In the genomic region with DNA sequence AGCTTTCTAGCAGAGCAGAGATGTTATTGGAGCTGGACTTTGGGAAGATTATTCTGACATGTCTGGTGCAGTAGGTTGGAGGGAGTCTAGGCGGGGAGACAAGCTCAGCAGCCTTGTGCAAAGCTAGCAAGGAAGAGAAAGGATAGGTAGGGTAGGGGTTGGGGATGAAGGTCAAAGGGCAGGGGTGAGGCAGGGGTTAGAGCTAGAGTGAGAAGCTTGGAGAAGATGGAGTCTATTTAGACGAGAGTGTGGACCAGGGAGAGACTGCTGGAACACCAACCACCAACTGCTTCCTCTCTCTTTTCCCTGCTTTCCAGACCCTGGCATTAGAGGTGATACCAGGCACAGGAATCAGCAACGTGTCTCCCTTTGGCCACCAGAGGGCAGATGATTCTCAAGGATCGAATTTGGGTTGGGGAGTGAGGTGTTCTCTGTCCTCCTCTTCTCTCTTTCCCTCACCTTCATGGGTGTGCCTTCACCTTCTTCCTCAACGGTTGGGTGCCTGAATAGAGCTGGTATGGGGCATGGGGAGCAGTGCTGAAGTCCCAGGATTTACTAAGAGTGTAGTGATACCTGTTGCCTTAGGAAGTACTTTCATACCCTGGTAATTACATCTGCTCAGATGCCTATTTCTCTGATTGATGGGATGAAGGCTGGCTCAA, we compare ENCODE assay signal across 8 cellular contexts. TPM values are rescaled to one million over a fixed set of nuclear protein-coding genes. Genes with fewer than 3 reads are reported as not detected.
DNase-seq lines count a peak whose midpoint lies in the region; ATAC-seq and TF ChIP-seq lines count a peak whose summit lies in the region.

No MANE protein-coding gene starts in this region.

- H3K4me2 ChIP-seq in Karpas-422 (ENCODE audit: low read depth, low read length, poor library complexity, severe bottlenecking) (peak overlapping the region; percentile 80), PC-3 (ENCODE audit: low read length) (no peak overlapping the region)

- H3K4me3 Mint-ChIP-seq in activated T-cell treated with anti-CD3 and anti-CD28 coated beads, Interleukin-2, amount 50 U/mL, for 24 hours, result no peak overlapping the region
- peak overlapping the region; percentile 62 to 99 (median 78) for H3K4me3 Mint-ChIP-seq in naive thymus-derived CD4-positive, alpha-beta T cell
- peak overlapping the region; percentile 51 to 69 for H3K4me3 Mint-ChIP-seq in stimulated activated naive B cell treated with anti-CD40 and anti-IgM and Interleukin-4, amounts not matched to agents 10 μg/mL and 1 μg/mL and 100 μg/mL, for 72 hours

- H3K27ac ChIP-seq in Karpas-422 (ENCODE audit: low read length) (peak overlapping the region; percentile 61; the same call in 1 of the 2 replicates), PC-3 (ENCODE audit: low read length) (no peak overlapping the region)
- peak overlapping the region; percentile 64 for H3K27ac ChIP-seq in naive thymus-derived CD4-positive, alpha-beta T cell (ENCODE audit: low read depth, low read length)

- peak overlapping the region; percentile 92 for H3K27ac Mint-ChIP-seq in activated T-cell treated with anti-CD3 and anti-CD28 coated beads, Interleukin-2, amount 50 U/mL, for 24 hours
- H3K27ac Mint-ChIP-seq in naive thymus-derived CD4-positive, alpha-beta T cell, result peak overlapping the region; percentile 30 to 97 (median 88)
- peak overlapping the region; percentile 63 for H3K27ac Mint-ChIP-seq in stimulated activated naive B cell treated with anti-CD40 and anti-IgM and Interleukin-4, amounts not matched to agents 10 μg/mL and 1 μg/mL and 100 μg/mL, for 72 hours

- peaks cover 25% of the 10 kb centered on the region for H3K36me3 Mint-ChIP-seq in activated T-cell treated with anti-CD3 and anti-CD28 coated beads, Interleukin-2, amount 50 U/mL, for 24 hours (ENCODE audit: low read depth)
- peaks cover 0 to 18% (median 0%) of the 10 kb centered on the region in 5 donors for H3K36me3 Mint-ChIP-seq in naive thymus-derived CD4-positive, alpha-beta T cell
- peaks cover 24 to 29% of the 10 kb centered on the region in 2 donors for H3K36me3 Mint-ChIP-seq in stimulated activated naive B cell treated with anti-CD40 and anti-IgM and Interleukin-4, amounts not matched to agents 10 μg/mL and 1 μg/mL and 100 μg/mL, for 72 hours

- H2AFZ ChIP-seq in Karpas-422 (ENCODE audit: low read length) (peak overlapping the region; percentile 27; the same call in 1 of the 2 replicates), PC-3 (ENCODE audit: low read length) (peak overlapping the region; percentile 78; the same call in 1 of the 2 replicates)

- H3K36me3 ChIP-seq in Karpas-422 (ENCODE audit: insufficient read depth, low read length) (peaks cover 7% of the 10 kb centered on the region; the same call in 1 of the 2 replicates), PC-3 (ENCODE audit: low read depth, low read length) (no peaks in the 10 kb centered on the region)
- H3K36me3 ChIP-seq in naive thymus-derived CD4-positive, alpha-beta T cell (ENCODE audit: control insufficient read depth in 2 of 3, insufficient read depth in 3 of 3, low read length in 3 of 3), result peaks cover 0 to 9% (median 0%) of the 10 kb centered on the region in 3 experiments

- peaks cover 37% of the 10 kb centered on the region for H3K4me1 ChIP-seq in Karpas-422 (ENCODE audit: low read length)
- peaks cover 30% of the 10 kb centered on the region for H3K4me1 ChIP-seq in PC-3 (ENCODE audit: insufficient read depth, low read length)
- peaks cover 23 to 28% of the 10 kb centered on the region in 2 donors for H3K4me1 ChIP-seq in naive thymus-derived CD4-positive, alpha-beta T cell (ENCODE audit: control insufficient read depth in 2 of 2, insufficient read depth in 2 of 2, low read length in 2 of 2)

- H3K9me3 ChIP-seq in Karpas-422 (ENCODE audit: low read length) (no peaks in the 10 kb centered on the region), PC-3 (ENCODE audit: low read length) (no peaks in the 10 kb centered on the region)
- H3K9me3 ChIP-seq in naive thymus-derived CD4-positive, alpha-beta T cell (ENCODE audit: control insufficient read depth in 2 of 3, low read length in 3 of 3), result no peaks in the 10 kb centered on the region

- DNase-seq in COLO829 (ENCODE audit: low spot score) (peak; percentile 79), Karpas-422 (peak; percentile 91), PC-3 (peak; percentile 96)
- DNase-seq in activated T-cell treated with anti-CD3 and anti-CD28 coated beads, Interleukin-2, amount 50 U/mL, for 24 hours, result peak; percentile 77
- peak; percentile 46 to 81 (median 73) for DNase-seq in naive thymus-derived CD4-positive, alpha-beta T cell
- DNase-seq in stimulated activated naive B cell treated with anti-CD40 and anti-IgM and Interleukin-4, amounts not matched to agents 10 μg/mL and 1 μg/mL and 100 μg/mL, for 72 hours, result peak; percentile 41

- peak; percentile 95 for TF ChIP-seq CTCF in PC-3 (conservative IDR thresholded peaks at IDR 0.05; ENCODE audit: low read depth, low read length)

- H3K9me3 Mint-ChIP-seq in activated T-cell treated with anti-CD3 and anti-CD28 coated beads, Interleukin-2, amount 50 U/mL, for 24 hours, result no peaks in the 10 kb centered on the region
- H3K9me3 Mint-ChIP-seq in naive thymus-derived CD4-positive, alpha-beta T cell, result peaks cover 0 to 2% (median 0%) of the 10 kb centered on the region in 11 donors
- no peaks in the 10 kb centered on the region for H3K9me3 Mint-ChIP-seq in stimulated activated naive B cell treated with anti-CD40 and anti-IgM and Interleukin-4, amounts not matched to agents 10 μg/mL and 1 μg/mL and 100 μg/mL, for 72 hours

- CTCF ChIA-PET in PC-3 (lab: Charles Lee), result interaction anchor here (0.8 to 3.1 kb wide), 8 partner anchors 35 to 109 kb away, joined by 3 to 28 read pairs (median 6); a partner anchor contains a TSS
- CTCF ChIA-PET in naive thymus-derived CD4-positive, alpha-beta T cell (lab: Charles Lee), result interaction anchor here (0.6 to 5.7 kb wide), 37 partner anchors 13 to 322 kb away, joined by 3 to 148 read pairs (median 7); a partner anchor contains a TSS

- H3K4me3 ChIP-seq in Karpas-422 (ENCODE audit: low read length) (no peak overlapping the region), PC-3 (ENCODE audit: low read length) (no peak overlapping the region)
- no peak overlapping the region for H3K4me3 ChIP-seq in naive thymus-derived CD4-positive, alpha-beta T cell (ENCODE audit: low read length)

- intact Hi-C loops in PC-3 (cut with micrococcal nuclease), result loop anchor here (1.0 to 5.0 kb wide), 5 partner anchors 35 to 315 kb away; no protein-coding TSS in a partner anchor
- intact Hi-C loops in naive thymus-derived CD4-positive, alpha-beta T cell (cut with micrococcal nuclease), result loop anchor here (1.0 to 5.0 kb wide), 14 partner anchors 24 to 1870 kb away; a partner anchor contains a TSS

- no peaks in the 10 kb centered on the region for H3F3A ChIP-seq in PC-3 (ENCODE audit: low read length, unreplicated experiment)

- H3K9ac ChIP-seq in Karpas-422 (ENCODE audit: low read length), result peak overlapping the region; percentile 69
- H3K9ac ChIP-seq in PC-3 (ENCODE audit: low read length), result no peak overlapping the region

- H3K9me2 ChIP-seq in Karpas-422 (replicated peaks; ENCODE audit: insufficient read depth, low read length), result no peaks in the 10 kb centered on the region
- no peaks in the 10 kb centered on the region for H3K9me2 ChIP-seq in PC-3 (replicated peaks; ENCODE audit: low read length)

- ATAC-seq in PC-3, result peak; percentile 19
- peak; percentile 30 for ATAC-seq in esophagus mucosa
- ATAC-seq in naive thymus-derived CD4-positive, alpha-beta T cell, result no peak
- no peak for ATAC-seq in stimulated activated naive B cell treated with anti-CD40 and anti-IgM and Interleukin-4, amounts not matched to agents 10 μg/mL and 1 μg/mL and 100 μg/mL, for 72 hours (replicated peaks)
- no peak for ATAC-seq in HG03175 (IDR thresholded peaks at IDR 0.05; ENCODE audit: unreplicated experiment)

- H3K4me1 Mint-ChIP-seq in activated T-cell treated with anti-CD3 and anti-CD28 coated beads, Interleukin-2, amount 50 U/mL, for 24 hours (ENCODE audit: low read depth), result peaks cover 39% of the 10 kb centered on the region
- peaks cover 35 to 48% (median 39%) of the 10 kb centered on the region in 7 donors for H3K4me1 Mint-ChIP-seq in naive thymus-derived CD4-positive, alpha-beta T cell
- H3K4me1 Mint-ChIP-seq in stimulated activated naive B cell treated with anti-CD40 and anti-IgM and Interleukin-4, amounts not matched to agents 10 μg/mL and 1 μg/mL and 100 μg/mL, for 72 hours, result peaks cover 43 to 60% of the 10 kb centered on the region in 2 donors

- POLR2A ChIA-PET in PC-3 (lab: Charles Lee; ENCODE audit: unreplicated experiment), result no interaction called here
- POLR2A ChIA-PET in naive thymus-derived CD4-positive, alpha-beta T cell (lab: Charles Lee), result interaction anchor here (0.6 to 4.2 kb wide), 11 partner anchors 14 to 139 kb away, joined by 3 to 32 read pairs (median 4); a partner anchor contains a TSS

- BruUV-seq in PC-3 (replicated peaks; lab: Mats Ljungman, UMichigan), result no TSS peak

- no peaks in the 10 kb centered on the region for H3K27me3 ChIP-seq in Karpas-422 (ENCODE audit: low read length)
- H3K27me3 ChIP-seq in PC-3 (ENCODE audit: low read length), result no peaks in the 10 kb centered on the region
- H3K27me3 ChIP-seq in naive thymus-derived CD4-positive, alpha-beta T cell (ENCODE audit: control insufficient read depth in 2 of 2, insufficient read depth in 2 of 2, low read length in 2 of 2), result no peaks in the 10 kb centered on the region

- peaks cover 25% of the 10 kb centered on the region for H4K20me1 ChIP-seq in Karpas-422 (ENCODE audit: insufficient read depth, low read depth, low read length)
- H4K20me1 ChIP-seq in PC-3 (ENCODE audit: low read length), result peaks cover 27% of the 10 kb centered on the region

- H3K27me3 Mint-ChIP-seq in activated T-cell treated with anti-CD3 and anti-CD28 coated beads, Interleukin-2, amount 50 U/mL, for 24 hours, result no peaks in the 10 kb centered on the region
- H3K27me3 Mint-ChIP-seq in naive thymus-derived CD4-positive, alpha-beta T cell, result no peaks in the 10 kb centered on the region
- no peaks in the 10 kb centered on the region for H3K27me3 Mint-ChIP-seq in stimulated activated naive B cell treated with anti-CD40 and anti-IgM and Interleukin-4, amounts not matched to agents 10 μg/mL and 1 μg/mL and 100 μg/mL, for 72 hours

- H3K79me2 ChIP-seq in Karpas-422 (ENCODE audit: low read length) (peaks cover 30% of the 10 kb centered on the region), PC-3 (ENCODE audit: low read length) (peaks cover 30% of the 10 kb centered on the region)

RNA-seq across cellular contexts. Expression of a gene that starts 1.8 kb away (rescaled TPM):
- 22.1 and 26.9 TPM in 2 replicates for total RNA-seq in Karpas-422 (2014; rRNA removed; shearing (Covaris generic); ENCODE audit: low replicate concordance)
- total RNA-seq in PC-3 (2014; rRNA removed) (60.1 and 66.5 TPM in 2 replicates), esophagus mucosa (70.6 TPM)
- total RNA-seq in naive thymus-derived CD4-positive, alpha-beta T cell, result 10 to 100 TPM; 42.3 to 69.1 (median 56.8) TPM
- 10 to 100 TPM; 29.4 to 64.5 TPM for polyA plus RNA-seq in naive thymus-derived CD4-positive, alpha-beta T cell

RNA-seq across cellular contexts. Expression of a gene that starts 23.9 kb away (rescaled TPM):
- 40.3 and 88.1 TPM in 2 replicates for total RNA-seq in Karpas-422 (2014; rRNA removed; shearing (Covaris generic); ENCODE audit: low replicate concordance)
- 61.5 and 67.2 TPM in 2 replicates for total RNA-seq in PC-3 (2014; rRNA removed)
- total RNA-seq in esophagus mucosa, result 4.4 TPM
- total RNA-seq in naive thymus-derived CD4-positive, alpha-beta T cell, result 10 to 100 TPM in 2 of 5 experiments, 1 to 10 TPM in 3; 6.6 to 42.2 (median 9.3) TPM
- polyA plus RNA-seq in naive thymus-derived CD4-positive, alpha-beta T cell, result under 1 TPM; 0.22 to 0.53 TPM

Comparison
In these comparisons a context has a peak if more than half of its experiments do, and no peak if none do; other contexts are left out.
1. DNase-seq: peak in every context shown above with its lines; median percentile 96 in PC-3; 91 in Karpas-422; 79 in COLO829; 77 in activated T-cell treated with anti-CD3 and anti-CD28 coated beads, Interleukin-2, amount 50 U/mL, for 24 hours; 73 in naive thymus-derived CD4-positive, alpha-beta T cell; 41 in stimulated activated naive B cell treated with anti-CD40 and anti-IgM and Interleukin-4, amounts not matched to agents 10 μg/mL and 1 μg/mL and 100 μg/mL, for 72 hours.
2. ATAC-seq: peak in PC-3 (single experiment) and esophagus mucosa (single experiment); none in naive thymus-derived CD4-positive, alpha-beta T cell (single experiment), stimulated activated naive B cell treated with anti-CD40 and anti-IgM and Interleukin-4, amounts not matched to agents 10 μg/mL and 1 μg/mL and 100 μg/mL, for 72 hours (0 of 2) and HG03175 (single experiment).
3. Peak in every context shown above with its lines, with median percentiles within 50 percentile points of each other: H3K27ac Mint-ChIP-seq.